ENCODE assay signal across 11 cellular contexts in the genomic region with DNA sequence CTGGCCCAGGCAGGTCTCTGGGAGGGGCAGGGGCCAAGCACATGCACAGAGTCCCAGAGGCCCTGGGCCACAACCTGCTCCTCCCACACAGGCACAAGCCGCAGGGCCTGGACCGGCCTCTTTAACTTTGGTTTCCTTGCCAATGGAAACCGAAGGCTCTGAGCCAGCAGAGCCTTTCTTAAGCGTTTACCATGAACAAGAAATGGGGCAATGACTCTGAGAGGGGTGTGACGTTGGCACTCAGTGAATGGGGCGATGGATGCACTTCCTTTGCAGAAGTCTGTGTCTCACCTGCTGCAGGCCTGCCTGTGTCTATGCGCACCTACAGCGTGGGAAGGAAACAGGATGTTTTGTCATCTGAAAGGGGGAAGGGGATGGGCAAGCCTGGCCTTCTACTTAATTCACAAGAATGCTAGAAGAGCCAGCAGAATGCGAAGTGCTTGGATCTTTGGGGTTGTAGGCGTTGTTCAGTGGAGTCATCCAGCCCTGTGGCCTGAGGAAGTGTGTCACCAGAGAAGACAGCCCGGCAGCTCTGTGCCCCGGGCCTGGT. TPM values are rescaled to one million over a fixed set of nuclear protein-coding genes. Genes with fewer than 3 reads are reported as not detected.
DNase-seq lines count a peak whose midpoint lies in the region; ATAC-seq and TF ChIP-seq lines count a peak whose summit lies in the region.
"Had no signal": no experiment of that assay in that cellular context is flagged by ENCODE, and none has a peak within 500 bp of the region (broad histone marks: within the 10 kb centered on the region; RNA-seq: fewer than 3 reads in every experiment).

No MANE protein-coding gene starts in this region.

- H3K36me3 ChIP-seq in osteoblast (ENCODE audit: insufficient read depth, low read length) (peaks cover 42% of the 10 kb centered on the region), aorta (ENCODE audit: control insufficient read depth in 1 of 2, insufficient read depth in 2 of 2, low read length in 1 of 2) (peaks cover under 1 to 6% of the 10 kb centered on the region in 2 donors)

- peaks cover 42% of the 10 kb centered on the region for H3K4me1 ChIP-seq in osteoblast (ENCODE audit: insufficient read depth, low read length)
- peaks cover 0 to 2% of the 10 kb centered on the region in 2 donors for H3K4me1 ChIP-seq in aorta (ENCODE audit: control insufficient read depth in 1 of 2, insufficient read depth in 2 of 2, low read length in 2 of 2)
- H3K4me1 ChIP-seq: A549 had no signal

- H3K4me3 ChIP-seq in dorsolateral prefrontal cortex (no peak overlapping the region), osteoblast (ENCODE audit: insufficient read depth, low read length) (no peak overlapping the region), aorta (ENCODE audit: low read length in 2 of 2) (no peak overlapping the region)
- H3K4me3 ChIP-seq: A549 had no signal

- TF ChIP-seq CTCF in dorsolateral prefrontal cortex (IDR thresholded peaks at IDR 0.05 in 54 of 56, conservative IDR thresholded peaks at IDR 0.05 in 2 of 56; ENCODE audit: low read depth in 1 of 56, partially characterized antibody in 56 of 56) (no peak), osteoblast (IDR thresholded peaks at IDR 0.05; ENCODE audit: extremely low read depth, low read depth, low read length) (no peak)

- H2AFZ ChIP-seq in osteoblast (ENCODE audit: low read length) = peak overlapping the region; percentile 43

- H3K27ac ChIP-seq in dorsolateral prefrontal cortex (peak overlapping the region in 51 of 59 donors; percentile 6 to 88 (median 66)), osteoblast (ENCODE audit: low read depth, low read length) (peak overlapping the region; percentile 84), aorta (ENCODE audit: low read depth in 1 of 2, low read length in 2 of 2) (no peak overlapping the region)
- H3K27ac ChIP-seq: A549 had no signal

- H3K79me2 ChIP-seq in osteoblast (ENCODE audit: insufficient read depth, low read length) = no peaks in the 10 kb centered on the region

- intact Hi-C loops in dorsolateral prefrontal cortex (cut with DNase I) (loop anchor here in 1 of 2 donors (5.0 kb wide), 1 partner anchor 40 kb away; a partner anchor contains a TSS), aorta (cut with DNase I) (no loop called here)

- DNase-seq in NCI-H2227 (lab: John Stamatoyannopoulos, UW; ENCODE audit: unreplicated experiment) (peak; percentile 29), NCI-H2227 treated with DMSO at 0.1 percent for 48 hours (lab: John Stamatoyannopoulos, UW) (no peak), dorsolateral prefrontal cortex (no peak), osteoblast (ENCODE audit: insufficient read length, low spot score, missing footprints) (peak; percentile 74), aorta (peak; percentile 79 to 85), SHP77 (lab: John Stamatoyannopoulos, UW) (no peak), NCI-H1105 (lab: John Stamatoyannopoulos, UW) (no peak), NCI-H524 treated with DMSO at 0.1 percent for 48 hours (lab: John Stamatoyannopoulos, UW) (no peak)
- DNase-seq: NCI-H2107 had no signal

- no peaks in the 10 kb centered on the region for H3K9me3 ChIP-seq in osteoblast (ENCODE audit: low read depth, low read length)
- H3K9me3 ChIP-seq in aorta (ENCODE audit: control insufficient read depth, low read length) = no peaks in the 10 kb centered on the region
- H3K9me3 ChIP-seq: A549 had no signal

- WGBS in aorta, 2 donors = 46 to 50% methylated on average over 12 of the region's 12 CpGs

- no peaks in the 10 kb centered on the region for H3K27me3 ChIP-seq in dorsolateral prefrontal cortex
- H3K27me3 ChIP-seq in osteoblast (ENCODE audit: insufficient read depth, low read length) = no peaks in the 10 kb centered on the region
- H3K27me3 ChIP-seq in aorta (ENCODE audit: control insufficient read depth in 1 of 2, insufficient read depth in 2 of 2, low read length in 1 of 2) = no peaks in the 10 kb centered on the region

- ATAC-seq in aorta (ENCODE audit: low FRiP score) = peak; percentile 74

- H4K20me1 ChIP-seq in osteoblast (ENCODE audit: insufficient read depth, low read length) = no peaks in the 10 kb centered on the region

- H3K4me2 ChIP-seq in osteoblast (ENCODE audit: insufficient read depth, low read length) = peak overlapping the region; percentile 55
- H3K4me2 ChIP-seq: A549 had no signal

RNA-seq across cellular contexts. Expression of a gene that starts 41.8 kb away (rescaled TPM):
- total RNA-seq in dorsolateral prefrontal cortex (10 to 100 TPM; 38.5 to 96.5 (median 58.5) TPM), osteoblast (30.4 and 30.6 TPM in 2 replicates), aorta (10 to 100 TPM; 30.8 to 33.5 TPM)
- polyA plus RNA-seq in aorta = 10 to 100 TPM; 10.1 to 41.2 TPM

RNA-seq across cellular contexts. Expression of a gene that starts 42.1 kb away (rescaled TPM):
- total RNA-seq in dorsolateral prefrontal cortex = 10 to 100 TPM; 23.7 to 45.4 (median 31.5) TPM
- 37.1 and 41.3 TPM in 2 replicates for total RNA-seq in osteoblast
- total RNA-seq in aorta = 10 to 100 TPM; 23.9 to 31.2 TPM
- polyA plus RNA-seq in aorta = 10 to 100 TPM; 18.7 to 28.7 TPM

RNA-seq across cellular contexts. Expression of a gene that starts 46.6 kb away (rescaled TPM):
- total RNA-seq in dorsolateral prefrontal cortex (1 to 10 TPM in 42 of 120 experiments, under 1 TPM in 74, not detected in 4; 0.18 to 3.1 (median 0.82) TPM), osteoblast (not detected in 2 replicates), aorta (under 1 TPM in 1 of 2 donors, not detected in 1; 0.15 TPM)
- not detected for polyA plus RNA-seq in aorta
- total RNA-seq: dermis microvascular lymphatic vessel endothelial cell had no signal

RNA-seq across cellular contexts. Expression of a gene that starts 53.4 kb away (rescaled TPM):
- total RNA-seq in dorsolateral prefrontal cortex (1 to 10 TPM; 2.0 to 10.0 (median 4.5) TPM), osteoblast (under 0.01 TPM in 2 replicates), aorta (under 1 TPM; 0.10 to 0.36 TPM)
- polyA plus RNA-seq in aorta = under 1 TPM in 1 of 2 donors, not detected in 1; 0.25 TPM

Comparison
In these comparisons a context has a peak if more than half of its experiments do, and no peak if none do; other contexts are left out.
1. DNase-seq: peak in NCI-H2227 (single experiment), osteoblast (single experiment) and aorta (2 of 2); none in NCI-H2227 treated with DMSO at 0.1 percent for 48 hours (single experiment), dorsolateral prefrontal cortex (0 of 10), SHP77 (0 of 2), NCI-H1105 (single experiment) and NCI-H524 treated with DMSO at 0.1 percent for 48 hours (single experiment).
2. H3K27ac ChIP-seq: peak in dorsolateral prefrontal cortex (51 of 59) and osteoblast (single experiment); none in aorta (0 of 2).